Comparison of ENCODE assay signal across 9 cellular contexts in the genomic region with DNA sequence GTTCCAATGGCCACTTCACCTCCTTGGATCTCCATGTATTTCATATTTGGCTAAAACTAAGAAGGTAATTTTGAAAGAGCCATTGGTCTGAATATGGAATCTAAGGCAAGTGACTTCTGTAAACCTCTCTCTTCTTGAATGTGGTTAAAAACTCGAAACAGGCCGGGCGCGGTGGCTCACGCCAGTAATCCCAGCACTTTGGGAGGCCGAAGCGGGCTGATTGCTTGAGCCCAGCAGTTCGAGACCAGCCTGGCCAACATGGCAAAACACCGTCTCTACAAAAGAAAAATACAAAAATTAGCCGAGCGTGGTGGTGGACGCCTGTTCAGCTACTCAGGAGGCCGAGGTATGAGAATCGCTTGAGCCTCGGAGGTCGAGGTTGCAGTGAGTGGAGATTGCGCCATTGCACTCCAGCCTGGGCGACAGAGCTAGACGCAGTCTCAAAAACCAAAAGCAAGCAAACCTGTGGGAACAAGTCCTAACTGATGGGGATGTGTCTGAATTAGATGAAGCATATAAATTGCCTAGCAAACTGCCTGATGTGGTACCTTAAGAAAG. TPM values are rescaled to one million over a fixed set of nuclear protein-coding genes. Genes with fewer than 3 reads are reported as not detected.
A peak's percentile ranks its signal among the peaks of the same experiment; 100 is the strongest.
DNase-seq lines count a peak whose midpoint lies in the region; TF ChIP-seq lines count a peak whose summit lies in the region.
"Had no signal": no experiment of that assay in that cellular context is flagged by ENCODE, and none has a peak within 500 bp of the region (broad histone marks: within the 10 kb centered on the region; RNA-seq: fewer than 3 reads in every experiment).

No MANE protein-coding gene starts in this region.

- 93 to 95% methylated on average over 15 to 19 of the region's 19 CpGs for WGBS in endodermal cell (ENCODE audit: insufficient coverage in 1 of 2, insufficient read length in 1 of 2), 2 experiments
- 95 to 96% (median 95%) methylated on average over 19 of the region's 19 CpGs for WGBS in ovary, 3 donors

- H3K36me3 ChIP-seq in CD8-positive, alpha-beta memory T cell (ENCODE audit: insufficient read depth, low read length), result no peaks in the 10 kb centered on the region
- H3K36me3 ChIP-seq in OCI-LY1 (ENCODE audit: insufficient read depth, low read length), result peaks cover 8% of the 10 kb centered on the region; the same call in 1 of the 2 replicates
- H3K36me3 ChIP-seq in endodermal cell (ENCODE audit: control insufficient read depth, insufficient read depth, low read length), result peaks cover 3% of the 10 kb centered on the region
- no peaks in the 10 kb centered on the region for H3K36me3 ChIP-seq in ovary

- peaks cover 19% of the 10 kb centered on the region for H3K79me2 ChIP-seq in OCI-LY1 (ENCODE audit: insufficient read depth, low read length)

- no peaks in the 10 kb centered on the region for H3K9me3 ChIP-seq in CD8-positive, alpha-beta memory T cell (ENCODE audit: low read length)
- H3K9me3 ChIP-seq in OCI-LY1 (ENCODE audit: low read length), result no peaks in the 10 kb centered on the region
- no peaks in the 10 kb centered on the region for H3K9me3 ChIP-seq in endodermal cell (ENCODE audit: control insufficient read depth, low read length)
- no peaks in the 10 kb centered on the region for H3K9me3 ChIP-seq in ovary
- H3K9me3 ChIP-seq: mucosa of descending colon had no signal

- H4K20me1 ChIP-seq in OCI-LY1 (ENCODE audit: insufficient read depth, low read length), result no peaks in the 10 kb centered on the region

- CTCF ChIA-PET in CD8-positive, alpha-beta memory T cell (lab: Charles Lee), result interaction anchor here (2.4 kb wide), 1 partner anchor 58 kb away, joined by 25 read pairs; no protein-coding TSS in a partner anchor

- intact Hi-C loops in ovary (cut with DNase I), result no loop called here

- H3K27me3 ChIP-seq in CD8-positive, alpha-beta memory T cell (ENCODE audit: insufficient read depth, low read length, poor library complexity, severe bottlenecking), result no peaks in the 10 kb centered on the region
- H3K27me3 ChIP-seq in OCI-LY1 (ENCODE audit: insufficient read depth, low read length) (no peaks in the 10 kb centered on the region), endodermal cell (ENCODE audit: control insufficient read depth, insufficient read depth, low read length, poor library complexity, severe bottlenecking) (no peaks in the 10 kb centered on the region), ovary (no peaks in the 10 kb centered on the region)

- H3K4me1 ChIP-seq in CD8-positive, alpha-beta memory T cell (ENCODE audit: insufficient read depth, low read length), result peaks cover 25% of the 10 kb centered on the region
- H3K4me1 ChIP-seq in OCI-LY1 (ENCODE audit: insufficient read depth, low read length, severe bottlenecking), result peaks cover 28% of the 10 kb centered on the region
- H3K4me1 ChIP-seq in endodermal cell (ENCODE audit: control insufficient read depth, insufficient read depth, low read length), result no peaks in the 10 kb centered on the region
- peaks cover 7% of the 10 kb centered on the region for H3K4me1 ChIP-seq in ovary (ENCODE audit: insufficient read depth)

- H3K4me3 Mint-ChIP-seq in CD8-positive, alpha-beta memory T cell, result peak overlapping the region in 6 of 7 donors; percentile 94 to 96 (median 95)
- peak overlapping the region; percentile 91 for H3K4me3 Mint-ChIP-seq in endodermal cell

- H3K36me3 Mint-ChIP-seq in CD8-positive, alpha-beta memory T cell, result peaks cover 0 to 14% (median 0%) of the 10 kb centered on the region in 3 donors
- no peaks in the 10 kb centered on the region for H3K36me3 Mint-ChIP-seq in endodermal cell (ENCODE audit: low read depth)

- H3K27ac Mint-ChIP-seq in CD8-positive, alpha-beta memory T cell, result peak overlapping the region in 7 of 8 donors; percentile 6 to 99 (median 99)
- peak overlapping the region; percentile 96 for H3K27ac Mint-ChIP-seq in endodermal cell

- peak overlapping the region; percentile 100 for H3K4me3 ChIP-seq in CD8-positive, alpha-beta memory T cell (ENCODE audit: low read length)
- H3K4me3 ChIP-seq in OCI-LY1 (ENCODE audit: low read depth, low read length, poor library complexity, severe bottlenecking), result peak overlapping the region; percentile 85
- peak overlapping the region; percentile 100 for H3K4me3 ChIP-seq in endodermal cell (ENCODE audit: low read length)
- H3K4me3 ChIP-seq in ovary, result peak overlapping the region; percentile 96

- H3K4me1 Mint-ChIP-seq in CD8-positive, alpha-beta memory T cell, result peaks cover 8 to 29% (median 23%) of the 10 kb centered on the region in 3 donors
- H3K4me1 Mint-ChIP-seq in endodermal cell, result peaks cover 11% of the 10 kb centered on the region

- no peaks in the 10 kb centered on the region for H3K9me3 Mint-ChIP-seq in CD8-positive, alpha-beta memory T cell
- H3K9me3 Mint-ChIP-seq in endodermal cell, result no peaks in the 10 kb centered on the region

- peak overlapping the region; percentile 98 for H3K27ac ChIP-seq in CD8-positive, alpha-beta memory T cell (ENCODE audit: low read depth, low read length)
- H3K27ac ChIP-seq in OCI-LY1 (ENCODE audit: low read depth, low read length, poor library complexity, severe bottlenecking) (no peak overlapping the region), endodermal cell (ENCODE audit: low read depth, low read length) (no peak overlapping the region), ovary (no peak overlapping the region)

- no peak for DNase-seq in CD8-positive, alpha-beta memory T cell
- DNase-seq in endodermal cell, result no peak
- DNase-seq in ovary, result no peak
- DNase-seq in midbrain (lab: John Stamatoyannopoulos, UW), result no peak
- no peak for DNase-seq in NCI-H1092 treated with DMSO at 0.1 percent for 48 hours (lab: John Stamatoyannopoulos, UW)
- DNase-seq in DMS79 (lab: John Stamatoyannopoulos, UW), result no peak
- DNase-seq in activated CD4-positive, alpha-beta T cell treated with anti-CD3 and anti-CD28 coated beads, Interleukin-2, amount 50 U/mL, for 4 hours, result no peak

- no peaks in the 10 kb centered on the region for H3K9me2 ChIP-seq in OCI-LY1 (ENCODE audit: low read depth, low read length)

- no peaks in the 10 kb centered on the region for H3F3A ChIP-seq in OCI-LY1 (ENCODE audit: insufficient read depth, low read length)

- TF ChIP-seq CTCF in OCI-LY1 (IDR thresholded peaks at IDR 0.05; ENCODE audit: low read length), result no peak
- TF ChIP-seq CTCF in endodermal cell (conservative IDR thresholded peaks at IDR 0.05), result no peak
- no peak for TF ChIP-seq CTCF in ovary (IDR thresholded peaks at IDR 0.05)

- POLR2A ChIA-PET in CD8-positive, alpha-beta memory T cell (lab: Charles Lee), result no interaction called here

- H2AFZ ChIP-seq in OCI-LY1 (ENCODE audit: low read length), result no peak overlapping the region

- peak overlapping the region; percentile 80 for H3K4me2 ChIP-seq in OCI-LY1 (ENCODE audit: low read length)

- TF ChIP-seq POLR2A in ovary (IDR thresholded peaks at IDR 0.05), result no peak

- H3K27me3 Mint-ChIP-seq in CD8-positive, alpha-beta memory T cell, result peaks cover 0 to 4% of the 10 kb centered on the region in 2 donors
- H3K27me3 Mint-ChIP-seq in endodermal cell (ENCODE audit: insufficient read depth), result no peaks in the 10 kb centered on the region

- TF ChIP-seq EP300 in ovary (IDR thresholded peaks at IDR 0.05), result no peak

- peak overlapping the region; percentile 95 for H3K9ac ChIP-seq in OCI-LY1 (ENCODE audit: low read length)
- H3K9ac ChIP-seq in endodermal cell (ENCODE audit: extremely low read depth, low read length, poor library complexity, severe bottlenecking), result peak overlapping the region; percentile 98

RNA-seq across cellular contexts. Expression of gene LANCL2, which starts 2.2 kb away (rescaled TPM):
- 10 to 100 TPM; 22.1 to 24.1 TPM for total RNA-seq in CD8-positive, alpha-beta memory T cell
- polyA plus RNA-seq in CD8-positive, alpha-beta memory T cell, result 7.4 TPM
- total RNA-seq in endodermal cell (10 to 100 TPM in 1 of 2 donors, 1 to 10 TPM in 1; 9.4 to 17.7 TPM), ovary (10 to 100 TPM in 6 of 7 donors, 1 to 10 TPM in 1; 7.5 to 20.4 (median 15.6) TPM)
- 11.6 TPM for polyA plus RNA-seq in endodermal cell (2013, experiment 1 of 2)
- polyA plus RNA-seq in endodermal cell (2013, experiment 2 of 2), result 11.2 TPM
- polyA plus RNA-seq in ovary, result 10 to 100 TPM; 16.8 to 19.6 TPM
